Comparison of ENCODE assay signal across 1 cellular context in the genomic region with DNA sequence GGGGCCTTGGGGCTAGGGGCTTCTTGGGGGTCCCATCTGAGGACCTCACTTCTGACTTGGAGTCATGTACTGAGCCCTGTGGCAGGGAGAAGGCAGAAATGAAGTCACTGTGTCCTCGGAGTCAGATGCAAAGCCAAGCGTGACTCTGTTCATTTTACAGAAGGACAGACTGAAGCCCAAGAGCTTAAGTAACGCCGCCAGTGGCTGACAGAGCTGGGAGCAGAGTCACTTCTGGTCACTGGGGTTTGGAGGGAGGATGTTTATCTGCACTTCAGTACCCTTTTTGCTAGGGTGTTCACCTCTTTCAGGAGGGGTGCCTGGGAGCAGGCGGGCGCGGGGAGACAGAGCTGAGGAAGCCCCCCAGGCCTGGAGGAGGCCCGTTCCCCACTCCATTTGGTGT.
TF ChIP-seq lines count a peak whose summit lies in the region.

No MANE protein-coding gene starts in this region.

TF ChIP-seq in WTC11, 78 proteins besides CTCF, POLR2A, EP300 and RAD21 (continued from another document):
- TF ChIP-seq, protein P1, sequence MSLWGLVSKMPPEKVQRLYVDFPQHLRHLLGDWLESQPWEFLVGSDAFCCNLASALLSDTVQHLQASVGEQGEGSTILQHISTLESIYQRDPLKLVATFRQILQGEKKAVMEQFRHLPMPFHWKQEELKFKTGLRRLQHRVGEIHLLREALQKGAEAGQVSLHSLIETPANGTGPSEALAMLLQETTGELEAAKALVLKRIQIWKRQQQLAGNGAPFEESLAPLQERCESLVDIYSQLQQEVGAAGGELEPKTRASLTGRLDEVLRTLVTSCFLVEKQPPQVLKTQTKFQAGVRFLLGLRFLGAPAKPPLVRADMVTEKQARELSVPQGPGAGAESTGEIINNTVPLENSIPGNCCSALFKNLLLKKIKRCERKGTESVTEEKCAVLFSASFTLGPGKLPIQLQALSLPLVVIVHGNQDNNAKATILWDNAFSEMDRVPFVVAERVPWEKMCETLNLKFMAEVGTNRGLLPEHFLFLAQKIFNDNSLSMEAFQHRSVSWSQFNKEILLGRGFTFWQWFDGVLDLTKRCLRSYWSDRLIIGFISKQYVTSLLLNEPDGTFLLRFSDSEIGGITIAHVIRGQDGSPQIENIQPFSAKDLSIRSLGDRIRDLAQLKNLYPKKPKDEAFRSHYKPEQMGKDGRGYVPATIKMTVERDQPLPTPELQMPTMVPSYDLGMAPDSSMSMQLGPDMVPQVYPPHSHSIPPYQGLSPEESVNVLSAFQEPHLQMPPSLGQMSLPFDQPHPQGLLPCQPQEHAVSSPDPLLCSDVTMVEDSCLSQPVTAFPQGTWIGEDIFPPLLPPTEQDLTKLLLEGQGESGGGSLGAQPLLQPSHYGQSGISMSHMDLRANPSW (CRISPR knock-in tag; conservative IDR thresholded peaks at IDR 0.05; ENCODE audit: low read depth) = no peak
- no peak for TF ChIP-seq NR3C1 (CRISPR knock-in tag; conservative IDR thresholded peaks at IDR 0.05; ENCODE audit: low read depth)
- TF ChIP-seq NFE2L1 (CRISPR knock-in tag; IDR thresholded peaks at IDR 0.05) = no peak
- TF ChIP-seq, protein P2, sequence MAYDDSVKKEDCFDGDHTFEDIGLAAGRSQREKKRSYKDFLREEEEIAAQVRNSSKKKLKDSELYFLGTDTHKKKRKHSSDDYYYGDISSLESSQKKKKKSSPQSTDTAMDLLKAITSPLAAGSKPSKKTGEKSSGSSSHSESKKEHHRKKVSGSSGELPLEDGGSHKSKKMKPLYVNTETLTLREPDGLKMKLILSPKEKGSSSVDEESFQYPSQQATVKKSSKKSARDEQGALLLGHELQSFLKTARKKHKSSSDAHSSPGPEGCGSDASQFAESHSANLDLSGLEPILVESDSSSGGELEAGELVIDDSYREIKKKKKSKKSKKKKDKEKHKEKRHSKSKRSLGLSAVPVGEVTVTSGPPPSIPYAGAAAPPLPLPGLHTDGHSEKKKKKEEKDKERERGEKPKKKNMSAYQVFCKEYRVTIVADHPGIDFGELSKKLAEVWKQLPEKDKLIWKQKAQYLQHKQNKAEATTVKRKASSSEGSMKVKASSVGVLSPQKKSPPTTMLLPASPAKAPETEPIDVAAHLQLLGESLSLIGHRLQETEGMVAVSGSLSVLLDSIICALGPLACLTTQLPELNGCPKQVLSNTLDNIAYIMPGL (CRISPR knock-in tag; IDR thresholded peaks at IDR 0.05) = no peak
- TF ChIP-seq, protein P3, sequence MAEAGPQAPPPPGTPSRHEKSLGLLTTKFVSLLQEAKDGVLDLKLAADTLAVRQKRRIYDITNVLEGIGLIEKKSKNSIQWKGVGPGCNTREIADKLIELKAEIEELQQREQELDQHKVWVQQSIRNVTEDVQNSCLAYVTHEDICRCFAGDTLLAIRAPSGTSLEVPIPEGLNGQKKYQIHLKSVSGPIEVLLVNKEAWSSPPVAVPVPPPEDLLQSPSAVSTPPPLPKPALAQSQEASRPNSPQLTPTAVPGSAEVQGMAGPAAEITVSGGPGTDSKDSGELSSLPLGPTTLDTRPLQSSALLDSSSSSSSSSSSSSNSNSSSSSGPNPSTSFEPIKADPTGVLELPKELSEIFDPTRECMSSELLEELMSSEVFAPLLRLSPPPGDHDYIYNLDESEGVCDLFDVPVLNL (CRISPR knock-in tag; IDR thresholded peaks at IDR 0.05; ENCODE audit: borderline replicate concordance, low read depth) = no peak
- TF ChIP-seq, protein P4, sequence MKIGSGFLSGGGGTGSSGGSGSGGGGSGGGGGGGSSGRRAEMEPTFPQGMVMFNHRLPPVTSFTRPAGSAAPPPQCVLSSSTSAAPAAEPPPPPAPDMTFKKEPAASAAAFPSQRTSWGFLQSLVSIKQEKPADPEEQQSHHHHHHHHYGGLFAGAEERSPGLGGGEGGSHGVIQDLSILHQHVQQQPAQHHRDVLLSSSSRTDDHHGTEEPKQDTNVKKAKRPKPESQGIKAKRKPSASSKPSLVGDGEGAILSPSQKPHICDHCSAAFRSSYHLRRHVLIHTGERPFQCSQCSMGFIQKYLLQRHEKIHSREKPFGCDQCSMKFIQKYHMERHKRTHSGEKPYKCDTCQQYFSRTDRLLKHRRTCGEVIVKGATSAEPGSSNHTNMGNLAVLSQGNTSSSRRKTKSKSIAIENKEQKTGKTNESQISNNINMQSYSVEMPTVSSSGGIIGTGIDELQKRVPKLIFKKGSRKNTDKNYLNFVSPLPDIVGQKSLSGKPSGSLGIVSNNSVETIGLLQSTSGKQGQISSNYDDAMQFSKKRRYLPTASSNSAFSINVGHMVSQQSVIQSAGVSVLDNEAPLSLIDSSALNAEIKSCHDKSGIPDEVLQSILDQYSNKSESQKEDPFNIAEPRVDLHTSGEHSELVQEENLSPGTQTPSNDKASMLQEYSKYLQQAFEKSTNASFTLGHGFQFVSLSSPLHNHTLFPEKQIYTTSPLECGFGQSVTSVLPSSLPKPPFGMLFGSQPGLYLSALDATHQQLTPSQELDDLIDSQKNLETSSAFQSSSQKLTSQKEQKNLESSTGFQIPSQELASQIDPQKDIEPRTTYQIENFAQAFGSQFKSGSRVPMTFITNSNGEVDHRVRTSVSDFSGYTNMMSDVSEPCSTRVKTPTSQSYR (CRISPR knock-in tag; IDR thresholded peaks at IDR 0.05) = no peak
- TF ChIP-seq, protein P5, sequence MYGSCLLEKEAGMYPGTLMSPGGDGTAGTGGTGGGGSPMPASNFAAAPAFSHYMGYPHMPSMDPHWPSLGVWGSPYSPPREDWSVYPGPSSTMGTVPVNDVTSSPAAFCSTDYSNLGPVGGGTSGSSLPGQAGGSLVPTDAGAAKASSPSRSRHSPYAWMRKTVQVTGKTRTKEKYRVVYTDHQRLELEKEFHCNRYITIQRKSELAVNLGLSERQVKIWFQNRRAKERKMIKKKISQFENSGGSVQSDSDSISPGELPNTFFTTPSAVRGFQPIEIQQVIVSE (CRISPR knock-in tag; IDR thresholded peaks at IDR 0.05; ENCODE audit: borderline replicate concordance) = no peak
- no peak for TF ChIP-seq ZBTB21 (CRISPR knock-in tag; IDR thresholded peaks at IDR 0.05; ENCODE audit: borderline replicate concordance)
- TF ChIP-seq IRF2 (CRISPR knock-in tag; IDR thresholded peaks at IDR 0.05; ENCODE audit: borderline replicate concordance, low read depth) = no peak
- TF ChIP-seq, protein P6, sequence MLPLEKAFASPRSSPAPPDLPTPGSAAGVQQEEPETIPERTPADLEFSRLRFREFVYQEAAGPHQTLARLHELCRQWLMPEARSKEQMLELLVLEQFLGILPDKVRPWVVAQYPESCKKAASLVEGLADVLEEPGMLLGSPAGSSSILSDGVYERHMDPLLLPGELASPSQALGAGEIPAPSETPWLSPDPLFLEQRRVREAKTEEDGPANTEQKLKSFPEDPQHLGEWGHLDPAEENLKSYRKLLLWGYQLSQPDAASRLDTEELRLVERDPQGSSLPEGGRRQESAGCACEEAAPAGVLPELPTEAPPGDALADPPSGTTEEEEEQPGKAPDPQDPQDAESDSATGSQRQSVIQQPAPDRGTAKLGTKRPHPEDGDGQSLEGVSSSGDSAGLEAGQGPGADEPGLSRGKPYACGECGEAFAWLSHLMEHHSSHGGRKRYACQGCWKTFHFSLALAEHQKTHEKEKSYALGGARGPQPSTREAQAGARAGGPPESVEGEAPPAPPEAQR (CRISPR knock-in tag; IDR thresholded peaks at IDR 0.05) = no peak
